8 cellular contexts compared by ENCODE assay signal in genomic region chr19:49499030-49499670, GRCh38. TPM values are rescaled to one million over a fixed set of nuclear protein-coding genes. Genes with fewer than 3 reads are reported as not detected.
DNase-seq lines count a peak whose midpoint lies in the region; ATAC-seq and TF ChIP-seq lines count a peak whose summit lies in the region.

No MANE protein-coding gene starts in this region.

- peaks cover 70% of the 10 kb centered on the region for H3K36me3 Mint-ChIP-seq in Calu3 (ENCODE audit: insufficient read depth, unreplicated experiment)
- peaks cover 75% of the 10 kb centered on the region for H3K36me3 Mint-ChIP-seq in MCF 10A (ENCODE audit: insufficient read depth, unreplicated experiment)

- H3K27ac ChIP-seq in neuronal stem cell (replicated peaks; ENCODE audit: low read length): no peak overlapping the region

- H3K9me3 Mint-ChIP-seq in Calu3 (ENCODE audit: low read depth, unreplicated experiment): no peaks in the 10 kb centered on the region
- no peaks in the 10 kb centered on the region for H3K9me3 Mint-ChIP-seq in MCF 10A (ENCODE audit: unreplicated experiment)

- H3K23ac ChIP-seq in neuronal stem cell (ENCODE audit: low read depth, low read length, poor library complexity): peak overlapping the region; percentile 94

- intact Hi-C loops in Calu3 (cut with micrococcal nuclease; ENCODE audit: unreplicated experiment): no loop called here
- intact Hi-C loops in MCF 10A (cut with micrococcal nuclease): no loop called here

- H3K79me1 ChIP-seq in neuronal stem cell (ENCODE audit: low read depth, low read length): peaks cover 7% of the 10 kb centered on the region

- TF ChIP-seq CTCF in Calu3 (IDR thresholded peaks at IDR 0.05; ENCODE audit: unreplicated experiment): no peak
- no peak for TF ChIP-seq CTCF in MCF 10A (IDR thresholded peaks at IDR 0.05; ENCODE audit: unreplicated experiment)

- H2AFZ ChIP-seq in neuronal stem cell (ENCODE audit: low read length): no peak overlapping the region

- CTCF ChIA-PET in Calu3 (lab: Charles Lee): interaction anchor here (1.0 kb wide), 1 partner anchor 48 kb away, joined by 3 read pairs; no protein-coding TSS in a partner anchor
- CTCF ChIA-PET in MCF 10A (lab: Yijun Ruan, JAX): interaction anchor here (1.2 to 1.5 kb wide), 3 partner anchors 26 to 71 kb away, joined by 4 to 8 read pairs (median 5); partner anchors contain the start of gene FLT3LG

- no peak for ATAC-seq in GM18505 (IDR thresholded peaks at IDR 0.05; ENCODE audit: unreplicated experiment)
- ATAC-seq in GM21390 (IDR thresholded peaks at IDR 0.05; ENCODE audit: unreplicated experiment): no peak

- H3K4me3 ChIP-seq in NT2/D1 (ENCODE audit: insufficient read length, low read depth) (peak overlapping the region; percentile 86), neuronal stem cell (ENCODE audit: low read length in 2 of 2) (no peak overlapping the region)

- H2BK15ac ChIP-seq in neuronal stem cell (ENCODE audit: low read length): no peak overlapping the region

- H2BK120ac ChIP-seq in neuronal stem cell (ENCODE audit: low read depth, low read length): no peak overlapping the region

- BruUV-seq in Calu3 (replicated peaks; lab: Mats Ljungman, UMichigan) (no TSS peak), MCF 10A (replicated peaks; lab: Mats Ljungman, UMichigan) (no TSS peak)

- no peak for TF ChIP-seq POLR2A in GM18505 (IDR thresholded peaks at IDR 0.05; ENCODE audit: borderline replicate concordance, extremely low read depth, insufficient read depth, insufficient read length)

- WGBS in neuronal stem cell (ENCODE audit: extremely low coverage in 2 of 2, insufficient read length in 2 of 2, insufficient replicate concordance in 1 of 2), 2 donors: no CpG with 5 or more reads among the region's 19 CpGs

- POLR2A ChIA-PET in MCF 10A (lab: Yijun Ruan, JAX): interaction anchor here (0.7 to 4.0 kb wide), 4 partner anchors 9 to 81 kb away, joined by 4 to 69 read pairs (median 8); partner anchors contain the start of genes NOSIP, PIH1D1, PRRG2 and RPL13A

- peaks cover 39% of the 10 kb centered on the region for H3K36me3 ChIP-seq in NT2/D1 (ENCODE audit: insufficient read depth, insufficient read length, low read length)
- H3K36me3 ChIP-seq in neuronal stem cell (replicated peaks in 1 of 2; ENCODE audit: control insufficient read depth in 2 of 2, insufficient read depth in 2 of 2, low read length in 2 of 2): peaks cover 31 to 35% of the 10 kb centered on the region in 2 donors

- H3K4me1 ChIP-seq in NT2/D1 (ENCODE audit: insufficient read depth, insufficient read length) (peaks cover 4% of the 10 kb centered on the region), neuronal stem cell (ENCODE audit: control insufficient read depth in 2 of 2, insufficient read depth in 1 of 2, low read depth in 1 of 2, low read length in 2 of 2) (peaks cover 4 to 24% of the 10 kb centered on the region in 2 donors)

- no peak overlapping the region for H3K4me2 ChIP-seq in neuronal stem cell (ENCODE audit: insufficient read depth, low read length, poor library complexity, severe bottlenecking)

- DNase-seq in Calu3 (no peak), NT2/D1 (ENCODE audit: low read depth, low spot score) (no peak), MCF 10A (ENCODE audit: unreplicated experiment) (no peak), neuronal stem cell (ENCODE audit: low spot score) (no peak), LoVo (ENCODE audit: low spot score) (no peak), occipital lobe (lab: John Stamatoyannopoulos, UW) (no peak)

- no peak overlapping the region for H4K8ac ChIP-seq in neuronal stem cell (ENCODE audit: low read depth, low read length)

- H2BK5ac ChIP-seq in neuronal stem cell (ENCODE audit: low read length): peak overlapping the region; percentile 78

- H3K4me1 Mint-ChIP-seq in Calu3 (ENCODE audit: low read depth, unreplicated experiment): peaks cover 11% of the 10 kb centered on the region
- H3K4me1 Mint-ChIP-seq in MCF 10A (ENCODE audit: insufficient read depth, unreplicated experiment): peaks cover 6% of the 10 kb centered on the region

- H3K18ac ChIP-seq in neuronal stem cell (ENCODE audit: low read length): no peak overlapping the region

- H3K9me3 ChIP-seq in NT2/D1 (ENCODE audit: insufficient read depth, low read length): no peaks in the 10 kb centered on the region
- peaks cover 0 to 2% of the 10 kb centered on the region in 2 donors for H3K9me3 ChIP-seq in neuronal stem cell (replicated peaks in 1 of 2; ENCODE audit: control insufficient read depth in 2 of 2, insufficient read depth in 1 of 2, low read depth in 1 of 2, low read length in 2 of 2)

- H3K4ac ChIP-seq in neuronal stem cell (ENCODE audit: low read length): peak overlapping the region; percentile 59

- no peak overlapping the region for H4K91ac ChIP-seq in neuronal stem cell (ENCODE audit: low read depth, low read length, poor library complexity)

- H3K4me3 Mint-ChIP-seq in Calu3 (ENCODE audit: low read depth, unreplicated experiment): peak overlapping the region; percentile 12
- H3K4me3 Mint-ChIP-seq in MCF 10A (ENCODE audit: unreplicated experiment): no peak overlapping the region

- no peak overlapping the region for H3K27ac Mint-ChIP-seq in Calu3 (ENCODE audit: unreplicated experiment)
- peak overlapping the region; percentile 57 for H3K27ac Mint-ChIP-seq in MCF 10A (ENCODE audit: low read depth, unreplicated experiment)

- H3K14ac ChIP-seq in neuronal stem cell (ENCODE audit: low read length): no peak overlapping the region

- peak overlapping the region; percentile 32 for H3K9ac ChIP-seq in NT2/D1 (ENCODE audit: insufficient read length, low read depth)
- H3K9ac ChIP-seq in neuronal stem cell (ENCODE audit: low read depth, low read length, poor library complexity): no peak overlapping the region

- H3K27me3 ChIP-seq in NT2/D1 (ENCODE audit: insufficient read depth, insufficient read length) (no peaks in the 10 kb centered on the region), neuronal stem cell (ENCODE audit: control insufficient read depth in 3 of 3, insufficient read depth in 3 of 3, low read depth in 1 of 3, low read length in 3 of 3) (no peaks in the 10 kb centered on the region)

- H3K27me3 Mint-ChIP-seq in Calu3 (ENCODE audit: unreplicated experiment) (no peaks in the 10 kb centered on the region), MCF 10A (ENCODE audit: insufficient read depth, unreplicated experiment) (no peaks in the 10 kb centered on the region)

- no peak overlapping the region for H2AK5ac ChIP-seq in neuronal stem cell (ENCODE audit: low read depth, low read length)

- no peak overlapping the region for H2BK12ac ChIP-seq in neuronal stem cell (ENCODE audit: low read length)

RNA-seq across cellular contexts. Expression of gene RPS11, which starts 2.9 kb away (rescaled TPM):
- 1,643 and 1,795 TPM in 2 replicates for total RNA-seq in Calu3 (2022)
- 2,096 and 2,306 TPM in 2 replicates for total RNA-seq in MCF 10A (2022)
- 5,708 TPM for polyA plus RNA-seq in neuronal stem cell (2013, experiment 1 of 2)
- 5,584 TPM for polyA plus RNA-seq in neuronal stem cell (2013, experiment 2 of 2)
- 3,859 TPM for total RNA-seq in occipital lobe

RNA-seq across cellular contexts. Expression of gene RPL13A, which starts 11.7 kb away (rescaled TPM):
- total RNA-seq in Calu3 (2022) (1,844 and 1,993 TPM in 2 replicates), MCF 10A (2022) (3,716 and 3,819 TPM in 2 replicates), occipital lobe (2,203 TPM)
- polyA plus RNA-seq in neuronal stem cell (2013, experiment 1 of 2): 6,856 TPM
- polyA plus RNA-seq in neuronal stem cell (2013, experiment 2 of 2): 6,819 TPM

RNA-seq across cellular contexts. Expression of gene FCGRT, which starts 13.3 kb away (rescaled TPM):
- 80.8 and 95.4 TPM in 2 replicates for total RNA-seq in Calu3 (2022)
- not detected in 2 replicates for total RNA-seq in MCF 10A (2022)
- polyA plus RNA-seq in neuronal stem cell (2013, experiment 1 of 2): 32.8 TPM
- 29.3 TPM for polyA plus RNA-seq in neuronal stem cell (2013, experiment 2 of 2)
- total RNA-seq in occipital lobe: 12.9 TPM

RNA-seq across cellular contexts. Expression of gene FLT3LG, which starts 25.1 kb away (rescaled TPM):
- total RNA-seq in Calu3 (2022): 4.8 and 7.1 TPM in 2 replicates
- 1.5 and 3.6 TPM in 2 replicates for total RNA-seq in MCF 10A (2022)
- polyA plus RNA-seq in neuronal stem cell (2013, experiment 1 of 2): 2.0 TPM
- polyA plus RNA-seq in neuronal stem cell (2013, experiment 2 of 2): 2.1 TPM
- total RNA-seq in occipital lobe: not detected

RNA-seq across cellular contexts. Expression of gene RCN3, which starts 28.7 kb away (rescaled TPM):
- total RNA-seq in Calu3 (2022) (5.0 and 7.6 TPM in 2 replicates), MCF 10A (2022) (not detected in 2 replicates), occipital lobe (2.3 TPM)
- polyA plus RNA-seq in neuronal stem cell (2013, experiment 1 of 2): 6.8 TPM
- 7.0 TPM for polyA plus RNA-seq in neuronal stem cell (2013, experiment 2 of 2)

Comparison
In these comparisons a context has a peak if more than half of its experiments do, and no peak if none do; other contexts are left out.
1. RNA of gene FCGRT, which starts 13.3 kb away (total RNA-seq): 80.8 to 95.4 TPM in Calu3 and 12.9 TPM in occipital lobe (single experiment); not detected in MCF 10A; every median in the first group is over 10 times any median in the second.